ENCODE assay signal across 19 cellular contexts in genomic region chr9:99753436-99753835, GRCh38.
"Had no signal": no experiment of that assay in that cellular context is flagged by ENCODE, and none has a peak within 500 bp of the region (broad histone marks: within the 10 kb centered on the region; RNA-seq: fewer than 3 reads in every experiment).

No MANE protein-coding gene starts in this region.

- H3K27me3 ChIP-seq: colonic mucosa, heart left ventricle, neutrophil, thyroid gland had no signal

- DNase-seq: activated CD8-positive, alpha-beta memory T cell treated with anti-CD3 and anti-CD28 coated beads for 24 hours; activated naive CD4-positive, alpha-beta T cell; activated naive CD8-positive, alpha-beta T cell treated with anti-CD3 and anti-CD28 coated beads, Interleukin-2, amount 50 U/mL, for 24 hours; aorta; caudate nucleus; colonic mucosa; foreskin melanocyte; heart left ventricle; left ventricle myocardium superior; mesendoderm; natural killer cell; retina; stimulated activated CD4-positive, alpha-beta T cell treated with anti-CD3 and anti-CD28 coated beads, Interleukin-4, amount 100 ng/mL, for 1 hour; stimulated activated naive B cell treated with anti-CD40 and anti-IgM and Interleukin-4, amounts not matched to agents 10 μg/mL and 1 μg/mL and 100 μg/mL, for 72 hours; T-helper 2 cell; thyroid gland had no signal

- H3K36me3 Mint-ChIP-seq: natural killer cell, WTC11 had no signal

- ATAC-seq: activated naive CD8-positive, alpha-beta T cell treated with anti-CD3 and anti-CD28 coated beads, Interleukin-2, amount 50 U/mL, for 24 hours; heart left ventricle; left ventricle myocardium superior; natural killer cell; stimulated activated naive B cell treated with anti-CD40 and anti-IgM and Interleukin-4, amounts not matched to agents 10 μg/mL and 1 μg/mL and 100 μg/mL, for 72 hours; WTC11 had no signal

- H3K4me3 ChIP-seq: colonic mucosa, heart left ventricle, thyroid gland had no signal

- H3K9me3 ChIP-seq: colonic mucosa, heart left ventricle, neutrophil, thyroid gland had no signal

- H3K36me3 ChIP-seq: colonic mucosa, heart left ventricle, neutrophil, thyroid gland had no signal

- H3K4me1 Mint-ChIP-seq: activated CD4-positive, alpha-beta T cell treated with anti-CD3 and anti-CD28 coated beads, Interleukin-2, amount 10 ng/mL, durations not matched to agents 24 days and 14 days; activated naive CD8-positive, alpha-beta T cell treated with anti-CD3 and anti-CD28 coated beads, Interleukin-2, amount 50 U/mL, for 24 hours had no signal

- H3K27ac Mint-ChIP-seq: activated CD4-positive, alpha-beta T cell treated with anti-CD3 and anti-CD28 coated beads, Interleukin-2, amount 10 ng/mL, durations not matched to agents 24 days and 14 days; activated naive CD8-positive, alpha-beta T cell treated with anti-CD3 and anti-CD28 coated beads, Interleukin-2, amount 50 U/mL, for 24 hours; natural killer cell; stimulated activated naive B cell treated with anti-CD40 and anti-IgM and Interleukin-4, amounts not matched to agents 10 μg/mL and 1 μg/mL and 100 μg/mL, for 72 hours; WTC11 had no signal

- H3K27me3 Mint-ChIP-seq: stimulated activated naive B cell treated with anti-CD40 and anti-IgM and Interleukin-4, amounts not matched to agents 10 μg/mL and 1 μg/mL and 100 μg/mL, for 72 hours had no signal

- H3K4me1 ChIP-seq: colonic mucosa, heart left ventricle, thyroid gland had no signal

- H3K4me3 Mint-ChIP-seq: activated CD4-positive, alpha-beta T cell treated with anti-CD3 and anti-CD28 coated beads, Interleukin-2, amount 10 ng/mL, durations not matched to agents 24 days and 14 days; activated naive CD8-positive, alpha-beta T cell treated with anti-CD3 and anti-CD28 coated beads, Interleukin-2, amount 50 U/mL, for 24 hours; natural killer cell; stimulated activated naive B cell treated with anti-CD40 and anti-IgM and Interleukin-4, amounts not matched to agents 10 μg/mL and 1 μg/mL and 100 μg/mL, for 72 hours; WTC11 had no signal

- H3K9me3 Mint-ChIP-seq: activated naive CD8-positive, alpha-beta T cell treated with anti-CD3 and anti-CD28 coated beads, Interleukin-2, amount 50 U/mL, for 24 hours; natural killer cell; stimulated activated naive B cell treated with anti-CD40 and anti-IgM and Interleukin-4, amounts not matched to agents 10 μg/mL and 1 μg/mL and 100 μg/mL, for 72 hours; WTC11 had no signal

- H3K27ac ChIP-seq: colonic mucosa, heart left ventricle, neutrophil, thyroid gland had no signal
